ENCODE assay signal across 8 cellular contexts in the genomic region with DNA sequence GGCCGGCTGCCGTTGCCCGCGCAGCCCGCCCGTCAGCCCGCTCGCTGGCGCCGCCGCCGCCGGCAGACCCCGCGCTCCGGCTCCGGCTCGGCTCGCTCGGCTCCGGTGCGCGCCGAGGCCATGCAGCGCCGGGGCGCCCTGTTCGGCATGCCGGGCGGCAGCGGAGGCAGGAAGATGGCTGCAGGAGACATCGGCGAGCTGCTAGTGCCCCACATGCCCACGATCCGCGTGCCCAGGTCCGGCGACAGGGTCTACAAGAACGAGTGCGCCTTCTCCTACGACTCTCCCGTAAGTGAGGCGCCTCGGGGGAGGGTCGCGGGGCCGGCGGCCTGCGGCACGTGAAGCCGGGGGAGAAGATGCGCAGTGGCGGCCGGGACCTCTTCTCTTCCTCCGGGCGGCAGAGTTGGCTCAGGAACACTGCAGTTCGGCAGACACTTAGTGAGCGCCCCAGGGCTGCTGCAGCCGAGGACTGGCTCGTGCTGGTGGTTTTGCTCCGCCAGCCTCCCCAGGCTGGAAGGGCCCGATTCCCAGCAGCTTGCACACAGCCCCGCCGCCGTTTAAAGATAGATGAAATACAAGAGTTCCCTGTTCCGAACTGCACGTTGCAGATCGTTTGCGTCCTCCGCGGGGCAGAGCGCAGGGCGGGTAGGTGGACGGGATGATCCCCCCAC. TPM values are rescaled to one million over a fixed set of nuclear protein-coding genes. Genes with fewer than 3 reads are reported as not detected.
A peak's percentile ranks its signal among the peaks of the same experiment; 100 is the strongest.
DNase-seq lines count a peak whose midpoint lies in the region; ATAC-seq and TF ChIP-seq lines count a peak whose summit lies in the region.

No MANE protein-coding gene starts in this region.

- ATAC-seq in heart right ventricle: peak; percentile 83 to 89 (median 86)
- ATAC-seq in upper lobe of right lung: peak; percentile 89

- no peaks in the 10 kb centered on the region for H3K9me3 Mint-ChIP-seq in HFFc6

- H3K9me3 ChIP-seq in heart right ventricle: no peaks in the 10 kb centered on the region
- no peaks in the 10 kb centered on the region for H3K9me3 ChIP-seq in upper lobe of right lung

- H3K36me3 Mint-ChIP-seq in HFFc6 (ENCODE audit: low read depth): peaks cover 18% of the 10 kb centered on the region

- no peaks in the 10 kb centered on the region for H3K36me3 ChIP-seq in heart right ventricle
- no peaks in the 10 kb centered on the region for H3K36me3 ChIP-seq in upper lobe of right lung

- H3K27ac Mint-ChIP-seq in HFFc6: peak overlapping the region; percentile 92

- peak; percentile 6; the same call in 1 of the 2 replicates for TF ChIP-seq CTCF in GM12874 (IDR thresholded peaks at IDR 0.05; ENCODE audit: insufficient read depth, low read depth, low read length)
- TF ChIP-seq CTCF in HFFc6 (IDR thresholded peaks at IDR 0.05): peak; percentile 8; the same call in 1 of the 2 replicates
- peak in 5 of 9 donors; percentile 8 to 45 (median 37) for TF ChIP-seq CTCF in heart right ventricle (IDR thresholded peaks at IDR 0.05)
- peak; percentile 8 for TF ChIP-seq CTCF in upper lobe of right lung (IDR thresholded peaks at IDR 0.05)

- DNase-seq in HFFc6: peak; percentile 86
- peak; percentile 65 for DNase-seq in MV-4-11 (lab: John Stamatoyannopoulos, UW)
- DNase-seq in SW 1271 (lab: John Stamatoyannopoulos, UW): peak; percentile 11 to 57
- peak; percentile 76 to 78 for DNase-seq in heart right ventricle
- DNase-seq in posterior vena cava (ENCODE audit: low spot score): peak; percentile 91
- peak; percentile 89 for DNase-seq in upper lobe of right lung

- H3K4me3 ChIP-seq in heart right ventricle (peak overlapping the region; percentile 52 to 90 (median 88)), upper lobe of right lung (peak overlapping the region; percentile 80)

- peak overlapping the region; percentile 94 for H3K4me3 Mint-ChIP-seq in HFFc6

- WGBS in adipose tissue, 3 donors: 0% methylated on average over 59 to 74 of the region's 74 CpGs
- 0% methylated on average over 56 to 74 of the region's 74 CpGs for WGBS in heart right ventricle, 2 donors

- peak overlapping the region; percentile 35 for H3K27ac ChIP-seq in adipose tissue (ENCODE audit: low read depth, low read length)
- H3K27ac ChIP-seq in heart right ventricle: peak overlapping the region; percentile 80 to 97 (median 94)
- peak overlapping the region; percentile 90 for H3K27ac ChIP-seq in upper lobe of right lung

- H3K4me1 ChIP-seq in heart right ventricle (peaks cover 0 to 51% (median 8%) of the 10 kb centered on the region in 9 donors), upper lobe of right lung (peaks cover 5% of the 10 kb centered on the region)

- H3K27me3 Mint-ChIP-seq in HFFc6 (ENCODE audit: insufficient read depth): no peaks in the 10 kb centered on the region

- intact Hi-C loops in heart right ventricle (cut with DNase I): loop anchor here in 6 of 10 donors (2.0 to 10.0 kb wide), 6 partner anchors 62 to 114 kb away; no protein-coding TSS in a partner anchor
- intact Hi-C loops in posterior vena cava (cut with DNase I): loop anchor here in 1 of 2 donors (10.0 kb wide), 1 partner anchor 62 kb away; no protein-coding TSS in a partner anchor
- intact Hi-C loops in upper lobe of right lung (cut with DNase I): no loop called here

- H3K27me3 ChIP-seq in heart right ventricle (no peaks in the 10 kb centered on the region), upper lobe of right lung (no peaks in the 10 kb centered on the region)

- peaks cover 48% of the 10 kb centered on the region for H3K4me1 Mint-ChIP-seq in HFFc6 (ENCODE audit: low read depth)

RNA-seq across cellular contexts. Expression of gene USP13, which starts 0.4 kb away (rescaled TPM):
- total RNA-seq in HFFc6 (2021; fragmentation: NEBNext Ultra II Directional; extraction: Animal tissue kit (Norgen Biotek cat#: 25700)): 10 to 100 TPM; 17.1 to 25.0 (median 21.5) TPM
- polyA plus RNA-seq in adipose tissue: 1 to 10 TPM; 2.6 to 5.3 (median 5.3) TPM
- 100 to 1,000 TPM; 101 to 181 (median 154) TPM for total RNA-seq in heart right ventricle
- 10 to 100 TPM; 13.7 to 22.2 TPM for polyA plus RNA-seq in heart right ventricle
- total RNA-seq in posterior vena cava: 10 to 100 TPM; 12.1 to 13.6 TPM
- total RNA-seq in upper lobe of right lung: 15.4 TPM

RNA-seq across cellular contexts. Expression of gene NDUFB5, which starts 48.6 kb away (rescaled TPM):
- total RNA-seq in HFFc6 (2021; fragmentation: NEBNext Ultra II Directional; extraction: Animal tissue kit (Norgen Biotek cat#: 25700)): 100 to 1,000 TPM in 4 of 6 experiments, 10 to 100 TPM in 2; 91.3 to 114 (median 102) TPM
- polyA plus RNA-seq in adipose tissue (100 to 1,000 TPM in 1 of 3 donors, 10 to 100 TPM in 2; 42.5 to 145 (median 86.6) TPM), heart right ventricle (100 to 1,000 TPM; 108 to 248 TPM)
- total RNA-seq in heart right ventricle (100 to 1,000 TPM; 276 to 395 (median 379) TPM), posterior vena cava (10 to 100 TPM; 54.6 to 82.9 TPM), upper lobe of right lung (92.0 TPM)

RNA-seq across cellular contexts. Expression of gene MRPL47, which starts 48.8 kb away (rescaled TPM):
- total RNA-seq in HFFc6 (2021; fragmentation: NEBNext Ultra II Directional; extraction: Animal tissue kit (Norgen Biotek cat#: 25700)): 10 to 100 TPM; 49.4 to 59.7 (median 56.0) TPM
- polyA plus RNA-seq in adipose tissue (10 to 100 TPM; 11.7 to 57.2 (median 28.3) TPM), heart right ventricle (100 to 1,000 TPM in 1 of 2 donors, 10 to 100 TPM in 1; 79.2 to 160 TPM)
- total RNA-seq in heart right ventricle (10 to 100 TPM; 44.3 to 67.9 (median 51.7) TPM), posterior vena cava (10 to 100 TPM; 29.0 to 33.7 TPM), upper lobe of right lung (24.5 TPM)

Comparison
In these comparisons a context has a peak if more than half of its experiments do, and no peak if none do; other contexts are left out.
1. Peak in every context shown above with its lines: DNase-seq, ATAC-seq, H3K4me3 ChIP-seq and H3K27ac ChIP-seq.
2. DNase-seq: peak in every context shown above with its lines; median percentile 91 in posterior vena cava; 89 in upper lobe of right lung; 86 in HFFc6; 77 in heart right ventricle; 65 in MV-4-11; 34 in SW 1271.
3. H3K27ac ChIP-seq: peak in every context shown above with its lines; median percentile 94 in heart right ventricle; 90 in upper lobe of right lung; 35 in adipose tissue.